13 cellular contexts compared by ENCODE assay signal in the genomic region with DNA sequence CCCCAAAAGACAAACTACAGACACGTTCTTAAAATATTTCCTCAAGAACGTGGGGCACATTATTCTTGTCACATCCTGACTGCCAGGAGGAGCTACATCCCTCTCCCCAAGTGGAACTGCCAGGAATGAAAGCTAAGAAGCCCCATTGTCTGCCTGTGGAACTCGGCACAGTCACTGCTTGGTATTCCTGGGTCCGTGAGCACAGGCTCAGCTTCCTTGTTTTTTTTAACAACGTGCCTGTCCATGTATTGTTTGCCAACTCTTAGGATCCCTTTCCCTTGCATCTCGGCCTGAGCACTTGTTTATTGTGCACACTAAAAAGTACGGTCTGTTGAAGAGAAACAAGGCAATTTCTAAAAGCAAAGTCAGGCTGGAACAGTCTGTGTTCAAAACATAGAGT. TPM values are rescaled to one million over a fixed set of nuclear protein-coding genes. Genes with fewer than 3 reads are reported as not detected.
A peak's percentile ranks its signal among the peaks of the same experiment; 100 is the strongest.
DNase-seq lines count a peak whose midpoint lies in the region; ATAC-seq, FAIRE-seq and TF ChIP-seq lines count a peak whose summit lies in the region.
"Had no signal": no experiment of that assay in that cellular context is flagged by ENCODE, and none has a peak within 500 bp of the region (broad histone marks: within the 10 kb centered on the region; RNA-seq: fewer than 3 reads in every experiment).

No MANE protein-coding gene starts in this region.

- no peaks in the 10 kb centered on the region for H3K36me3 ChIP-seq in aorta (ENCODE audit: control insufficient read depth in 1 of 2, insufficient read depth in 2 of 2, low read length in 1 of 2)

- WGBS in aorta, 2 donors: 7% methylated on average over 7 of the region's 7 CpGs

- no peaks in the 10 kb centered on the region for H3K27me3 ChIP-seq in aorta (ENCODE audit: control insufficient read depth in 1 of 2, insufficient read depth in 2 of 2, low read length in 1 of 2)

- peak; percentile 41 for ATAC-seq in aorta (ENCODE audit: low FRiP score)
- no peak for ATAC-seq in SK-N-SH treated with all-trans-retinoic acid at 6 μM for 48 hours
- ATAC-seq: Panc1 had no signal

- intact Hi-C loops in aorta (cut with DNase I): no loop called here

- no peaks in the 10 kb centered on the region for H3K9me3 ChIP-seq in aorta (ENCODE audit: control insufficient read depth, low read length)

- H3K4me1 ChIP-seq in aorta (ENCODE audit: control insufficient read depth in 1 of 2, insufficient read depth in 2 of 2, low read length in 2 of 2): peaks cover 0 to 3% of the 10 kb centered on the region in 2 donors

- FAIRE-seq in frontal cortex (lab: Jason Lieb, UNC): peak; percentile 3
- FAIRE-seq: A204.1 had no signal

- DNase-seq in NCI-H748 (lab: John Stamatoyannopoulos, UW; ENCODE audit: unreplicated experiment): peak; percentile 34
- no peak for DNase-seq in NCI-H748 treated with DMSO at 0.1 percent for 48 hours (lab: John Stamatoyannopoulos, UW)
- DNase-seq in frontal cortex (ENCODE audit: low spot score in 2 of 2): peak in 1 of 2 donors; percentile 27
- peak; percentile 58 for DNase-seq in myocyte (ENCODE audit: low read depth)
- DNase-seq in aorta: no peak
- no peak for DNase-seq in NCI-H1417 treated with DMSO at 0.1 percent for 48 hours (lab: John Stamatoyannopoulos, UW)
- no peak for DNase-seq in NCI-H345 (lab: John Stamatoyannopoulos, UW)
- DNase-seq: activated effector memory CD4-positive, alpha-beta T cell treated with anti-CD3 and anti-CD28 coated beads, Interleukin-2, amount 50 U/mL, for 16 hours; effector CD4-positive, alpha-beta T cell; NCI-H1092 had no signal

- H3K4me3 ChIP-seq in aorta (ENCODE audit: low read length in 2 of 2): no peak overlapping the region

- H3K27ac ChIP-seq in aorta (ENCODE audit: low read depth in 1 of 2, low read length in 2 of 2): no peak overlapping the region

TF ChIP-seq in SK-N-SH treated with all-trans-retinoic acid at 6 μM for 48 hours, 23 proteins besides CTCF, POLR2A, EP300 and RAD21:
- TF ChIP-seq TCF4 (CRISPR knock-in tag; IDR thresholded peaks at IDR 0.05; ENCODE audit: borderline replicate concordance) (no peak), CSDC2 (CRISPR knock-in tag; IDR thresholded peaks at IDR 0.05) (no peak), ZNF565 (CRISPR knock-in tag; conservative IDR thresholded peaks at IDR 0.05; ENCODE audit: low read depth) (no peak), ARNTL (CRISPR knock-in tag; IDR thresholded peaks at IDR 0.05; ENCODE audit: borderline replicate concordance, low read depth) (no peak), CSRNP3 (CRISPR knock-in tag; IDR thresholded peaks at IDR 0.05) (no peak), SNAI2 (CRISPR knock-in tag; IDR thresholded peaks at IDR 0.05) (no peak), RARB (CRISPR knock-in tag; IDR thresholded peaks at IDR 0.05) (no peak), ZFP30 (CRISPR knock-in tag; IDR thresholded peaks at IDR 0.05) (no peak), PPARA (CRISPR knock-in tag; IDR thresholded peaks at IDR 0.05; ENCODE audit: borderline replicate concordance) (no peak), ZNF70 (CRISPR knock-in tag; IDR thresholded peaks at IDR 0.05) (no peak), BACH2 (CRISPR knock-in tag; IDR thresholded peaks at IDR 0.05; ENCODE audit: borderline replicate concordance) (no peak), ZC3H10 (CRISPR knock-in tag; IDR thresholded peaks at IDR 0.05) (no peak)

RNA-seq across cellular contexts. Expression of gene SELENOP, which starts 47.0 kb away (rescaled TPM):
- total RNA-seq in frontal cortex (41.2 TPM), myocyte (45.9 and 84.9 TPM in 2 replicates), aorta (100 to 1,000 TPM; 219 to 580 TPM)
- 20.5 TPM for polyA plus RNA-seq in myocyte (2012)
- 100 to 1,000 TPM in 1 of 2 donors, 10 to 100 TPM in 1; 44.5 to 548 TPM for polyA plus RNA-seq in aorta

Comparison
In these comparisons a context has a peak if more than half of its experiments do, and no peak if none do; other contexts are left out.
1. DNase-seq: peak in NCI-H748 (single experiment) and myocyte (single experiment); none in NCI-H748 treated with DMSO at 0.1 percent for 48 hours (single experiment), aorta (0 of 2), NCI-H1417 treated with DMSO at 0.1 percent for 48 hours (single experiment) and NCI-H345 (single experiment).